Comparison of ENCODE assay signal across 8 cellular contexts in genomic region chr2:223896751-223897320, GRCh38. TPM values are rescaled to one million over a fixed set of nuclear protein-coding genes. Genes with fewer than 3 reads are reported as not detected.
DNase-seq lines count a peak whose midpoint lies in the region; ATAC-seq and TF ChIP-seq lines count a peak whose summit lies in the region.

No MANE protein-coding gene starts in this region.

- H2BK120ac ChIP-seq in trophoblast cell (ENCODE audit: insufficient read depth, low read length, poor library complexity) = no peak overlapping the region

- no peak overlapping the region for H3K18ac ChIP-seq in trophoblast cell (ENCODE audit: low read length)

- no peak overlapping the region for H2AK5ac ChIP-seq in trophoblast cell (ENCODE audit: low read length)

- no peak overlapping the region for H2BK12ac ChIP-seq in trophoblast cell (ENCODE audit: low read length)

- no peak overlapping the region for H2BK5ac ChIP-seq in trophoblast cell (ENCODE audit: low read depth, low read length, poor library complexity)

- H3K23ac ChIP-seq in trophoblast cell (ENCODE audit: low read length) = no peak overlapping the region

- H3K27ac ChIP-seq in KMS-11 (peak overlapping the region; percentile 32; the same call in 1 of the 2 replicates), trophoblast cell (ENCODE audit: low read depth, low read length) (no peak overlapping the region)

- H3K14ac ChIP-seq in trophoblast cell (ENCODE audit: low read length) = no peak overlapping the region

- H3K9ac ChIP-seq in KMS-11 = no peak overlapping the region
- no peak overlapping the region for H3K9ac ChIP-seq in trophoblast cell (ENCODE audit: low read length)

- H3K36me3 ChIP-seq in KMS-11 (ENCODE audit: insufficient read depth) = no peaks in the 10 kb centered on the region
- H3K36me3 ChIP-seq in trophoblast cell (ENCODE audit: control insufficient read depth in 1 of 2, insufficient read depth in 2 of 2, low read length in 2 of 2) = peaks cover 9 to 16% of the 10 kb centered on the region in 2 experiments

- H3K4ac ChIP-seq in trophoblast cell (ENCODE audit: low read depth, low read length) = no peak overlapping the region

- no peaks in the 10 kb centered on the region for H3K79me1 ChIP-seq in trophoblast cell (ENCODE audit: low read length)

- peaks cover 32% of the 10 kb centered on the region for H3K4me1 ChIP-seq in KMS-11 (ENCODE audit: low read depth, poor library complexity, severe bottlenecking)
- H3K4me1 ChIP-seq in trophoblast cell (ENCODE audit: control insufficient read depth in 1 of 2, insufficient read depth in 2 of 2, low read length in 2 of 2) = no peaks in the 10 kb centered on the region

- H2AFZ ChIP-seq in KMS-11 (ENCODE audit: low read depth) (no peak overlapping the region), trophoblast cell (ENCODE audit: insufficient read depth, low read length, poor library complexity) (no peak overlapping the region)

- H3K9me3 ChIP-seq in trophoblast cell (ENCODE audit: insufficient read depth, low read depth, low read length) = no peaks in the 10 kb centered on the region

- TF ChIP-seq CTCF in KMS-11 (conservative IDR thresholded peaks at IDR 0.05; ENCODE audit: low read depth, low read length) (no peak), fibroblast of mammary gland (conservative IDR thresholded peaks at IDR 0.05; ENCODE audit: control insufficient read depth, insufficient read depth, low read depth, low read length) (no peak)

- H3K79me2 ChIP-seq in KMS-11 (ENCODE audit: insufficient read depth, low read depth) (no peaks in the 10 kb centered on the region), trophoblast cell (ENCODE audit: control insufficient read depth, insufficient read depth, low read length, poor library complexity) (no peaks in the 10 kb centered on the region)

- peak; percentile 42 for DNase-seq in fibroblast of mammary gland (ENCODE audit: low read depth)
- DNase-seq in trophoblast cell = no peak
- DNase-seq in DMS53 (lab: John Stamatoyannopoulos, UW) = no peak
- no peak for DNase-seq in NCI-H2081 (lab: John Stamatoyannopoulos, UW)
- DNase-seq in HuH-7 (ENCODE audit: low spot score) = no peak

- H4K20me1 ChIP-seq in KMS-11 (ENCODE audit: insufficient read depth) = no peaks in the 10 kb centered on the region

- H3K4me2 ChIP-seq in KMS-11 = peak overlapping the region; percentile 59
- H3K4me2 ChIP-seq in trophoblast cell (ENCODE audit: low read length) = no peak overlapping the region

- no peaks in the 10 kb centered on the region for H3K27me3 ChIP-seq in KMS-11 (ENCODE audit: insufficient read depth, low read depth)
- H3K27me3 ChIP-seq in trophoblast cell (ENCODE audit: insufficient read depth, low read length) = no peaks in the 10 kb centered on the region

- no peak overlapping the region for H4K8ac ChIP-seq in trophoblast cell (ENCODE audit: low read depth, low read length)

- H4K91ac ChIP-seq in trophoblast cell (ENCODE audit: low read depth, low read length) = no peak overlapping the region

- peak; percentile 37 for ATAC-seq in GM18499 (IDR thresholded peaks at IDR 0.05; ENCODE audit: insufficient read depth, unreplicated experiment)
- peak; percentile 72 for ATAC-seq in GM21723 (IDR thresholded peaks at IDR 0.05; ENCODE audit: unreplicated experiment)

- no CpG with 5 or more reads among the region's 5 CpGs for WGBS in trophoblast cell (ENCODE audit: extremely low coverage, insufficient coverage, insufficient read length)

- no peak overlapping the region for H4K12ac ChIP-seq in trophoblast cell (ENCODE audit: low read depth, low read length)

- H3K4me3 ChIP-seq in KMS-11 (IDR thresholded peaks at IDR 0.05; ENCODE audit: insufficient read depth, low read depth, low read length) (no peak overlapping the region), fibroblast of mammary gland (ENCODE audit: control insufficient read depth, low read depth, low read length) (no peak overlapping the region), trophoblast cell (ENCODE audit: low read depth, low read length) (no peak overlapping the region)

RNA-seq across cellular contexts. Expression of gene WDFY1, which starts 48.3 kb away (rescaled TPM):
- 27.3 and 28.3 TPM in 2 replicates for polyA plus RNA-seq in trophoblast cell (2013)

RNA-seq across cellular contexts. Expression of gene AP1S3, which starts 59.5 kb away (rescaled TPM):
- 3.3 and 4.1 TPM in 2 replicates for polyA plus RNA-seq in trophoblast cell (2013)
